ENCODE assay signal across 12 cellular contexts in genomic region chrX:40011483-40012038, GRCh38.
DNase-seq lines count a peak whose midpoint lies in the region; ATAC-seq and TF ChIP-seq lines count a peak whose summit lies in the region.
"Had no signal": no experiment of that assay in that cellular context is flagged by ENCODE, and none has a peak within 500 bp of the region (broad histone marks: within the 10 kb centered on the region; RNA-seq: fewer than 3 reads in every experiment).

No MANE protein-coding gene starts in this region.

- H3K27me3 ChIP-seq in mammary epithelial cell (ENCODE audit: insufficient read depth, low read length) (peaks cover 30% of the 10 kb centered on the region), adipocyte (replicated peaks; ENCODE audit: control insufficient read depth, insufficient read depth, low read length) (peaks cover 26% of the 10 kb centered on the region), transverse colon (no peaks in the 10 kb centered on the region)

- H3K27ac Mint-ChIP-seq in MCF 10A (ENCODE audit: low read depth, unreplicated experiment) (no peak overlapping the region), naive B cell (peak overlapping the region in 5 of 6 donors; percentile 13 to 89 (median 70))
- H3K27ac Mint-ChIP-seq: activated CD4-positive, alpha-beta T cell treated with anti-CD3 and anti-CD28 coated beads, Interleukin-2, amount 10 ng/mL, durations not matched to agents 7 days and 5 days had no signal

- H3K9me3 ChIP-seq in mammary epithelial cell (replicated peaks; ENCODE audit: insufficient read depth, low read length) (peaks cover 3% of the 10 kb centered on the region), adipocyte (ENCODE audit: control insufficient read depth, low read length) (peaks cover 8% of the 10 kb centered on the region), transverse colon (no peaks in the 10 kb centered on the region)

- intact Hi-C loops in MCF 10A (cut with micrococcal nuclease): loop anchor here (2.0 to 10.0 kb wide), 3 partner anchors 57 to 277 kb away; no protein-coding TSS in a partner anchor
- intact Hi-C loops in mammary epithelial cell (cut with micrococcal nuclease): loop anchor here (5.0 kb wide), 2 partner anchors 96 to 199 kb away; no protein-coding TSS in a partner anchor
- intact Hi-C loops in transverse colon (cut with DNase I; ENCODE audit: low total_unique reads): loop anchor here (1.0 to 10.0 kb wide), 3 partner anchors 86 to 143 kb away; partner anchors contain the start of gene BCOR

- no peak for TF ChIP-seq POLR2A in transverse colon (IDR thresholded peaks at IDR 0.05)

- WGBS in mammary epithelial cell (ENCODE audit: low coverage, missing lambda C conversion rate): 52% methylated on average over 8 of the region's 20 CpGs
- WGBS in transverse colon (ENCODE audit: low coverage in 1 of 2), 2 donors: 58% methylated on average over 20 of the region's 20 CpGs; no CpG with 5 or more reads in 1 of the 2 donors

- POLR2A ChIA-PET in MCF 10A (lab: Yijun Ruan, JAX): no interaction called here

- H3K4me3 ChIP-seq in mammary epithelial cell (replicated peaks in 1 of 3; ENCODE audit: insufficient read depth in 1 of 3, low read depth in 2 of 3, low read length in 3 of 3) (no peak overlapping the region), adipocyte (ENCODE audit: low read length) (peak overlapping the region; percentile 75), transverse colon (peak overlapping the region in 1 of 4 donors; percentile 68)

- no peak for DNase-seq in MCF 10A (ENCODE audit: unreplicated experiment)
- no peak for DNase-seq in mammary epithelial cell
- DNase-seq in adipocyte (ENCODE audit: low read depth): no peak
- no peak for DNase-seq in naive B cell
- no peak for DNase-seq in transverse colon
- no peak for DNase-seq in NAMALWA (ENCODE audit: low spot score)
- DNase-seq in activated CD8-positive, alpha-beta memory T cell treated with anti-CD3 and anti-CD28 coated beads, Interleukin-2, amount 50 U/mL, for 48 hours: no peak
- DNase-seq: activated CD4-positive, alpha-beta T cell treated with anti-CD3 and anti-CD28 coated beads, Interleukin-2, amount 10 ng/mL, durations not matched to agents 7 days and 5 days; NCI-H2029; SHP77 had no signal

- CTCF ChIA-PET in MCF 10A (lab: Yijun Ruan, JAX) (no interaction called here), mammary epithelial cell (lab: Charles Lee; ENCODE audit: low non-redundant PET) (no interaction called here)

- H3K4me1 Mint-ChIP-seq in MCF 10A (ENCODE audit: insufficient read depth, unreplicated experiment) (peaks cover 6% of the 10 kb centered on the region), naive B cell (peaks cover 25 to 35% (median 32%) of the 10 kb centered on the region in 3 donors)

- BruUV-seq in MCF 10A (replicated peaks; lab: Mats Ljungman, UMichigan) (no TSS peak), mammary epithelial cell (replicated peaks; lab: Mats Ljungman, UMichigan) (no TSS peak)

- H3K36me3 Mint-ChIP-seq in MCF 10A (ENCODE audit: insufficient read depth, unreplicated experiment): no peaks in the 10 kb centered on the region
- H3K36me3 Mint-ChIP-seq in naive B cell: peaks cover 0 to 7% of the 10 kb centered on the region in 2 donors

- no peak overlapping the region for H2AFZ ChIP-seq in mammary epithelial cell (ENCODE audit: low read depth, low read length)

- ATAC-seq in naive B cell (ENCODE audit: low read depth in 2 of 2) (no peak), HG02852 (IDR thresholded peaks at IDR 0.05; ENCODE audit: unreplicated experiment) (no peak)

- no peaks in the 10 kb centered on the region for H3K79me2 ChIP-seq in mammary epithelial cell (ENCODE audit: insufficient read depth, low read length)

- dilution Hi-C loops in mammary epithelial cell (cut with HindIII; ENCODE audit: low sequenced_read_pairs): no loop called here

- H3K9me3 Mint-ChIP-seq in MCF 10A (ENCODE audit: unreplicated experiment) (peaks cover 7% of the 10 kb centered on the region), naive B cell (peaks cover 0 to 25% (median 6%) of the 10 kb centered on the region in 7 donors)

- no peak overlapping the region for H3K4me2 ChIP-seq in mammary epithelial cell (ENCODE audit: insufficient read depth, low read depth, low read length)

- H3K27ac ChIP-seq in mammary epithelial cell (ENCODE audit: insufficient read depth, low read depth, low read length) (no peak overlapping the region), transverse colon (peak overlapping the region; percentile 88 to 97 (median 92))

- no peaks in the 10 kb centered on the region for H3K27me3 Mint-ChIP-seq in MCF 10A (ENCODE audit: insufficient read depth, unreplicated experiment)
- peaks cover 16 to 33% (median 23%) of the 10 kb centered on the region in 3 donors for H3K27me3 Mint-ChIP-seq in naive B cell

- TF ChIP-seq CTCF in MCF 10A (IDR thresholded peaks at IDR 0.05; ENCODE audit: unreplicated experiment): no peak
- TF ChIP-seq CTCF in mammary epithelial cell (conservative IDR thresholded peaks at IDR 0.05 in 1 of 2, IDR thresholded peaks at IDR 0.05 in 1 of 2; ENCODE audit: extremely low read depth in 1 of 2, insufficient read depth in 1 of 2, low read depth in 1 of 2, low read length in 2 of 2): no peak
- TF ChIP-seq CTCF in transverse colon (IDR thresholded peaks at IDR 0.05): no peak

- H3K4me1 ChIP-seq in mammary epithelial cell (ENCODE audit: insufficient read depth, low read length): peaks cover 7% of the 10 kb centered on the region
- peaks cover 17% of the 10 kb centered on the region for H3K4me1 ChIP-seq in adipocyte (ENCODE audit: control insufficient read depth, insufficient read depth, low read length)
- H3K4me1 ChIP-seq in transverse colon: peaks cover 0 to 38% (median 28%) of the 10 kb centered on the region in 4 donors

- no peak overlapping the region for H3K9ac ChIP-seq in mammary epithelial cell (ENCODE audit: insufficient read depth, low read length)
- H3K9ac ChIP-seq in adipocyte (ENCODE audit: low read length): peak overlapping the region; percentile 75

- H3K36me3 ChIP-seq in mammary epithelial cell (ENCODE audit: insufficient read depth, low read length) (no peaks in the 10 kb centered on the region), adipocyte (ENCODE audit: control insufficient read depth, insufficient read depth, low read length, severe bottlenecking) (no peaks in the 10 kb centered on the region), transverse colon (no peaks in the 10 kb centered on the region)
- H3K36me3 ChIP-seq: right atrium auricular region had no signal

- H3K4me3 Mint-ChIP-seq in MCF 10A (ENCODE audit: unreplicated experiment) (peak overlapping the region; percentile 79), naive B cell (peak overlapping the region; percentile 21 to 82 (median 61))
- H3K4me3 Mint-ChIP-seq: activated CD4-positive, alpha-beta T cell treated with anti-CD3 and anti-CD28 coated beads, Interleukin-2, amount 10 ng/mL, durations not matched to agents 7 days and 5 days had no signal

- H4K20me1 ChIP-seq in mammary epithelial cell (ENCODE audit: insufficient read depth, low read length): no peaks in the 10 kb centered on the region

- no peak for TF ChIP-seq EP300 in transverse colon (IDR thresholded peaks at IDR 0.05; ENCODE audit: low read depth)

- in situ Hi-C loops in mammary epithelial cell (cut with MboI; ENCODE audit: low sequenced_read_pairs in 2 of 2): no loop called here
- in situ Hi-C loops in transverse colon (cut with MboI; ENCODE audit: low pct_ligation_motif_present in 1 of 4, low pct_unique_long_range_greater_than_20kb in 1 of 4, low sequenced_read_pairs in 3 of 4): no loop called here
